Comparison of ENCODE assay signal across 1 cellular context in the genomic region with DNA sequence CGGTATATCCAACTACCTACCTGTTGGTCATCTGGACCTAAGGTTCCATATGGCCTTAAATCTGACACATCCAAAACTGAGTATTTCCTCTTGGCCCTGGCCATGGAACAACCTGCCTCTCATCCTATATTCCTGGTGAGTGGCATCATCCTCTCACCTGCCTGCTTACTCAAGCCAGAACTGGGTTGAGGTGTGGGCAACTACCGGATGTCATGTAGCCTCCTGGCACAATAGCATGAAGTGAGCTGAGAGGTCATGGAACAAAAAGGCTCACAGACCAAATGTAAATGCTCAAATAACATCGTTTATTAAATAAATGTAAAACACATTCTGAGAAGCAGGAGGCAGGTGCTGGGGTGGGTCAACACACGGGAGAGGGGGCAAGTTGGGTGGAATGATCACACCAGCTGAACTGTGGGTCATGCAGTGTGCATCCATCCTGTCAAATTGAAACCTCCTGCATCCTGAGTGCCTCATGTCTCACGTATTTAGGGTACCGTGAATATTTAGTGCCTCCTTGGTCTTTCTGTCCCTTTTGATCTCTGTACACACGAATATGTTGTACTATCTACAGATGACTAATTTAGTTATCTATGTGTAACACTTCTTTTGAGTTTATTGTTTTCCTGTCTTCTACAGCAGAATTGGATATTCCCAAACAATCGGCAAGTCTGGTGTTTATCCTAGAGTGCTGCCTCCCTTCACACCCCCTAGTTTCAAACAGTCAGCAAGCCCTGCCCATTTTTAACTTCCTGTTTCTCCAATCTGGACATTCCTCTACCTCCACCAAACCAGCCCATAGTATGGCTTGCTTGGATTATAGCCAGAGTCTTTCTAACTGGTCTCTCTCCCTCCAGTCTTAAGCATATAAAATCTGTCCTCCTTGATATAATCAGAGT.
TF ChIP-seq lines count a peak whose summit lies in the region.

No MANE protein-coding gene starts in this region.

TF ChIP-seq in GM12878, 131 proteins besides CTCF, POLR2A, EP300 and RAD21 (continues in another document):
- TF ChIP-seq PML (IDR thresholded peaks at IDR 0.05; ENCODE audit: low read length), result no peak
- TF ChIP-seq SRF (IDR thresholded peaks at IDR 0.05; ENCODE audit: low read depth in 2 of 2, low read length in 2 of 2), result no peak
- TF ChIP-seq GATAD2B (conservative IDR thresholded peaks at IDR 0.05; ENCODE audit: low read depth), result no peak
- TF ChIP-seq IKZF1 (conservative IDR thresholded peaks at IDR 0.05), result peak; percentile 34; the same call in 1 of the 2 replicates
- TF ChIP-seq PAX5 (IDR thresholded peaks at IDR 0.05; ENCODE audit: borderline replicate concordance, low read depth, low read length), result no peak
- peak; percentile 16; the same call in 1 of the 2 replicates for TF ChIP-seq CREM (IDR thresholded peaks at IDR 0.05; ENCODE audit: low read depth)
- TF ChIP-seq TCF7 (IDR thresholded peaks at IDR 0.05; ENCODE audit: borderline replicate concordance), result 0 out of 2 replicates have a peak, but pooled peaks have one; percentile 33
- TF ChIP-seq TAF1 (IDR thresholded peaks at IDR 0.05; ENCODE audit: borderline replicate concordance, low read depth, low read length), result no peak
- TF ChIP-seq SMAD1 (IDR thresholded peaks at IDR 0.05; ENCODE audit: low read depth, partially characterized antibody), result no peak
- TF ChIP-seq IKZF2 (IDR thresholded peaks at IDR 0.05), result 0 out of 4 replicates have a peak, but pooled peaks of 1 of the 2 experiments have one; percentile 18
- no peak for TF ChIP-seq ZNF384 (IDR thresholded peaks at IDR 0.05; ENCODE audit: borderline replicate concordance, low read depth, low read length)
- no peak; the same call in 1 of the 2 replicates for TF ChIP-seq MTA3 (IDR thresholded peaks at IDR 0.05; ENCODE audit: borderline replicate concordance, low read length)
- peak; percentile 29; the same call in 1 of the 2 replicates for TF ChIP-seq IRF4 (IDR thresholded peaks at IDR 0.05; ENCODE audit: low read depth, low read length)
- no peak for TF ChIP-seq HCFC1 (IDR thresholded peaks at IDR 0.05; ENCODE audit: low read length)
- TF ChIP-seq TCF12 (IDR thresholded peaks at IDR 0.05; ENCODE audit: low read depth, low read length), result 0 out of 2 replicates have a peak, but pooled peaks have one; percentile 35
- TF ChIP-seq, protein P1, sequence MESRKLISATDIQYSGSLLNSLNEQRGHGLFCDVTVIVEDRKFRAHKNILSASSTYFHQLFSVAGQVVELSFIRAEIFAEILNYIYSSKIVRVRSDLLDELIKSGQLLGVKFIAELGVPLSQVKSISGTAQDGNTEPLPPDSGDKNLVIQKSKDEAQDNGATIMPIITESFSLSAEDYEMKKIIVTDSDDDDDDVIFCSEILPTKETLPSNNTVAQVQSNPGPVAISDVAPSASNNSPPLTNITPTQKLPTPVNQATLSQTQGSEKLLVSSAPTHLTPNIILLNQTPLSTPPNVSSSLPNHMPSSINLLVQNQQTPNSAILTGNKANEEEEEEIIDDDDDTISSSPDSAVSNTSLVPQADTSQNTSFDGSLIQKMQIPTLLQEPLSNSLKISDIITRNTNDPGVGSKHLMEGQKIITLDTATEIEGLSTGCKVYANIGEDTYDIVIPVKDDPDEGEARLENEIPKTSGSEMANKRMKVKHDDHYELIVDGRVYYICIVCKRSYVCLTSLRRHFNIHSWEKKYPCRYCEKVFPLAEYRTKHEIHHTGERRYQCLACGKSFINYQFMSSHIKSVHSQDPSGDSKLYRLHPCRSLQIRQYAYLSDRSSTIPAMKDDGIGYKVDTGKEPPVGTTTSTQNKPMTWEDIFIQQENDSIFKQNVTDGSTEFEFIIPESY (IDR thresholded peaks at IDR 0.05), result no peak
- TF ChIP-seq, protein P2, sequence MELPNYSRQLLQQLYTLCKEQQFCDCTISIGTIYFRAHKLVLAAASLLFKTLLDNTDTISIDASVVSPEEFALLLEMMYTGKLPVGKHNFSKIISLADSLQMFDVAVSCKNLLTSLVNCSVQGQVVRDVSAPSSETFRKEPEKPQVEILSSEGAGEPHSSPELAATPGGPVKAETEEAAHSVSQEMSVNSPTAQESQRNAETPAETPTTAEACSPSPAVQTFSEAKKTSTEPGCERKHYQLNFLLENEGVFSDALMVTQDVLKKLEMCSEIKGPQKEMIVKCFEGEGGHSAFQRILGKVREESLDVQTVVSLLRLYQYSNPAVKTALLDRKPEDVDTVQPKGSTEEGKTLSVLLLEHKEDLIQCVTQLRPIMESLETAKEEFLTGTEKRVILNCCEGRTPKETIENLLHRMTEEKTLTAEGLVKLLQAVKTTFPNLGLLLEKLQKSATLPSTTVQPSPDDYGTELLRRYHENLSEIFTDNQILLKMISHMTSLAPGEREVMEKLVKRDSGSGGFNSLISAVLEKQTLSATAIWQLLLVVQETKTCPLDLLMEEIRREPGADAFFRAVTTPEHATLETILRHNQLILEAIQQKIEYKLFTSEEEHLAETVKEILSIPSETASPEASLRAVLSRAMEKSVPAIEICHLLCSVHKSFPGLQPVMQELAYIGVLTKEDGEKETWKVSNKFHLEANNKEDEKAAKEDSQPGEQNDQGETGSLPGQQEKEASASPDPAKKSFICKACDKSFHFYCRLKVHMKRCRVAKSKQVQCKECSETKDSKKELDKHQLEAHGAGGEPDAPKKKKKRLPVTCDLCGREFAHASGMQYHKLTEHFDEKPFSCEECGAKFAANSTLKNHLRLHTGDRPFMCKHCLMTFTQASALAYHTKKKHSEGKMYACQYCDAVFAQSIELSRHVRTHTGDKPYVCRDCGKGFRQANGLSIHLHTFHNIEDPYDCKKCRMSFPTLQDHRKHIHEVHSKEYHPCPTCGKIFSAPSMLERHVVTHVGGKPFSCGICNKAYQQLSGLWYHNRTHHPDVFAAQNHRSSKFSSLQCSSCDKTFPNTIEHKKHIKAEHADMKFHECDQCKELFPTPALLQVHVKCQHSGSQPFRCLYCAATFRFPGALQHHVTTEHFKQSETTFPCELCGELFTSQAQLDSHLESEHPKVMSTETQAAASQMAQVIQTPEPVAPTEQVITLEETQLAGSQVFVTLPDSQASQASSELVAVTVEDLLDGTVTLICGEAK (IDR thresholded peaks at IDR 0.05; ENCODE audit: borderline replicate concordance), result no peak
- no peak for TF ChIP-seq SPI1 (IDR thresholded peaks at IDR 0.05; ENCODE audit: borderline replicate concordance, insufficient read depth, low read depth, low read length)
- no peak for TF ChIP-seq SUPT20H (IDR thresholded peaks at IDR 0.05; ENCODE audit: borderline replicate concordance, control insufficient read depth, low read depth, low read length)
- no peak for TF ChIP-seq NR2C1 (IDR thresholded peaks at IDR 0.05)
- no peak for TF ChIP-seq SMARCA5 (IDR thresholded peaks at IDR 0.05)
- no peak for TF ChIP-seq TCF3 (IDR thresholded peaks at IDR 0.05; ENCODE audit: borderline replicate concordance, insufficient read depth, low read depth, low read length)
- no peak for TF ChIP-seq MTA2 (IDR thresholded peaks at IDR 0.05; ENCODE audit: low read depth)
- TF ChIP-seq, protein P3, sequence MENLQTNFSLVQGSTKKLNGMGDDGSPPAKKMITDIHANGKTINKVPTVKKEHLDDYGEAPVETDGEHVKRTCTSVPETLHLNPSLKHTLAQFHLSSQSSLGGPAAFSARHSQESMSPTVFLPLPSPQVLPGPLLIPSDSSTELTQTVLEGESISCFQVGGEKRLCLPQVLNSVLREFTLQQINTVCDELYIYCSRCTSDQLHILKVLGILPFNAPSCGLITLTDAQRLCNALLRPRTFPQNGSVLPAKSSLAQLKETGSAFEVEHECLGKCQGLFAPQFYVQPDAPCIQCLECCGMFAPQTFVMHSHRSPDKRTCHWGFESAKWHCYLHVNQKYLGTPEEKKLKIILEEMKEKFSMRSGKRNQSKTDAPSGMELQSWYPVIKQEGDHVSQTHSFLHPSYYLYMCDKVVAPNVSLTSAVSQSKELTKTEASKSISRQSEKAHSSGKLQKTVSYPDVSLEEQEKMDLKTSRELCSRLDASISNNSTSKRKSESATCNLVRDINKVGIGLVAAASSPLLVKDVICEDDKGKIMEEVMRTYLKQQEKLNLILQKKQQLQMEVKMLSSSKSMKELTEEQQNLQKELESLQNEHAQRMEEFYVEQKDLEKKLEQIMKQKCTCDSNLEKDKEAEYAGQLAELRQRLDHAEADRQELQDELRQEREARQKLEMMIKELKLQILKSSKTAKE (IDR thresholded peaks at IDR 0.05; ENCODE audit: low read depth, poor library complexity, severe bottlenecking), result no peak
- peak; percentile 39 for TF ChIP-seq JUNB (IDR thresholded peaks at IDR 0.05)
- TF ChIP-seq, protein P4, sequence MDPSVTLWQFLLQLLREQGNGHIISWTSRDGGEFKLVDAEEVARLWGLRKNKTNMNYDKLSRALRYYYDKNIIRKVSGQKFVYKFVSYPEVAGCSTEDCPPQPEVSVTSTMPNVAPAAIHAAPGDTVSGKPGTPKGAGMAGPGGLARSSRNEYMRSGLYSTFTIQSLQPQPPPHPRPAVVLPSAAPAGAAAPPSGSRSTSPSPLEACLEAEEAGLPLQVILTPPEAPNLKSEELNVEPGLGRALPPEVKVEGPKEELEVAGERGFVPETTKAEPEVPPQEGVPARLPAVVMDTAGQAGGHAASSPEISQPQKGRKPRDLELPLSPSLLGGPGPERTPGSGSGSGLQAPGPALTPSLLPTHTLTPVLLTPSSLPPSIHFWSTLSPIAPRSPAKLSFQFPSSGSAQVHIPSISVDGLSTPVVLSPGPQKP (IDR thresholded peaks at IDR 0.05; ENCODE audit: low read depth, low read length), result no peak
- TF ChIP-seq, protein P5, sequence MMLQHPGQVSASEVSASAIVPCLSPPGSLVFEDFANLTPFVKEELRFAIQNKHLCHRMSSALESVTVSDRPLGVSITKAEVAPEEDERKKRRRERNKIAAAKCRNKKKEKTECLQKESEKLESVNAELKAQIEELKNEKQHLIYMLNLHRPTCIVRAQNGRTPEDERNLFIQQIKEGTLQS (IDR thresholded peaks at IDR 0.05; ENCODE audit: borderline replicate concordance, extremely low read depth, low read depth, low read length), result no peak
- TF ChIP-seq NR2C2 (IDR thresholded peaks at IDR 0.05; ENCODE audit: borderline replicate concordance, control insufficient read depth, insufficient read length, low read depth), result no peak
- no peak for TF ChIP-seq SIX5 (IDR thresholded peaks at IDR 0.05; ENCODE audit: low read depth, low read length, severe bottlenecking)
- TF ChIP-seq, protein P6, sequence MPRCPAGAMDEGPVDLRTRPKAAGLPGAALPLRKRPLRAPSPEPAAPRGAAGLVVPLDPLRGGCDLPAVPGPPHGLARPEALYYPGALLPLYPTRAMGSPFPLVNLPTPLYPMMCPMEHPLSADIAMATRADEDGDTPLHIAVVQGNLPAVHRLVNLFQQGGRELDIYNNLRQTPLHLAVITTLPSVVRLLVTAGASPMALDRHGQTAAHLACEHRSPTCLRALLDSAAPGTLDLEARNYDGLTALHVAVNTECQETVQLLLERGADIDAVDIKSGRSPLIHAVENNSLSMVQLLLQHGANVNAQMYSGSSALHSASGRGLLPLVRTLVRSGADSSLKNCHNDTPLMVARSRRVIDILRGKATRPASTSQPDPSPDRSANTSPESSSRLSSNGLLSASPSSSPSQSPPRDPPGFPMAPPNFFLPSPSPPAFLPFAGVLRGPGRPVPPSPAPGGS (IDR thresholded peaks at IDR 0.05; ENCODE audit: borderline replicate concordance, insufficient read depth, low read depth, low read length, poor library complexity, severe bottlenecking), result no peak
- TF ChIP-seq, protein P7, sequence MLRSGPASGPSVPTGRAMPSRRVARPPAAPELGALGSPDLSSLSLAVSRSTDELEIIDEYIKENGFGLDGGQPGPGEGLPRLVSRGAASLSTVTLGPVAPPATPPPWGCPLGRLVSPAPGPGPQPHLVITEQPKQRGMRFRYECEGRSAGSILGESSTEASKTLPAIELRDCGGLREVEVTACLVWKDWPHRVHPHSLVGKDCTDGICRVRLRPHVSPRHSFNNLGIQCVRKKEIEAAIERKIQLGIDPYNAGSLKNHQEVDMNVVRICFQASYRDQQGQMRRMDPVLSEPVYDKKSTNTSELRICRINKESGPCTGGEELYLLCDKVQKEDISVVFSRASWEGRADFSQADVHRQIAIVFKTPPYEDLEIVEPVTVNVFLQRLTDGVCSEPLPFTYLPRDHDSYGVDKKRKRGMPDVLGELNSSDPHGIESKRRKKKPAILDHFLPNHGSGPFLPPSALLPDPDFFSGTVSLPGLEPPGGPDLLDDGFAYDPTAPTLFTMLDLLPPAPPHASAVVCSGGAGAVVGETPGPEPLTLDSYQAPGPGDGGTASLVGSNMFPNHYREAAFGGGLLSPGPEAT (IDR thresholded peaks at IDR 0.05; ENCODE audit: low read depth), result no peak
- TF ChIP-seq DPF2 (IDR thresholded peaks at IDR 0.05), result no peak
- TF ChIP-seq MEF2B (IDR thresholded peaks at IDR 0.05; ENCODE audit: partially characterized antibody, poor library complexity, severe bottlenecking), result no peak
- no peak for TF ChIP-seq TBL1XR1 (IDR thresholded peaks at IDR 0.05; ENCODE audit: low read depth, low read length)
- TF ChIP-seq NFXL1 (IDR thresholded peaks at IDR 0.05; ENCODE audit: borderline replicate concordance), result no peak
- TF ChIP-seq CHD1 (IDR thresholded peaks at IDR 0.05; ENCODE audit: low read depth, low read length), result no peak
- peak; percentile 34; the same call in 1 of the 2 replicates for TF ChIP-seq RUNX3 (IDR thresholded peaks at IDR 0.05; ENCODE audit: low read length)
- no peak for TF ChIP-seq SMC3 (IDR thresholded peaks at IDR 0.05; ENCODE audit: borderline replicate concordance, low read length)
- no peak for TF ChIP-seq TARDBP (IDR thresholded peaks at IDR 0.05; ENCODE audit: borderline replicate concordance)
- no peak for TF ChIP-seq CREB1 (IDR thresholded peaks at IDR 0.05; ENCODE audit: low read depth)
- TF ChIP-seq ZNF207 (IDR thresholded peaks at IDR 0.05; ENCODE audit: borderline replicate concordance), result no peak
- TF ChIP-seq, protein P8, sequence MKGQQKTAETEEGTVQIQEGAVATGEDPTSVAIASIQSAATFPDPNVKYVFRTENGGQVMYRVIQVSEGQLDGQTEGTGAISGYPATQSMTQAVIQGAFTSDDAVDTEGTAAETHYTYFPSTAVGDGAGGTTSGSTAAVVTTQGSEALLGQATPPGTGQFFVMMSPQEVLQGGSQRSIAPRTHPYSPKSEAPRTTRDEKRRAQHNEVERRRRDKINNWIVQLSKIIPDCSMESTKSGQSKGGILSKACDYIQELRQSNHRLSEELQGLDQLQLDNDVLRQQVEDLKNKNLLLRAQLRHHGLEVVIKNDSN (IDR thresholded peaks at IDR 0.05; ENCODE audit: borderline replicate concordance, extremely low read length, insufficient read depth, low read depth, low read length), result no peak
- TF ChIP-seq SREBF1 (IDR thresholded peaks at IDR 0.05; ENCODE audit: low read length), result no peak
